In genomic region chr16:15672127-15672513, GRCh38 we compare ENCODE assay signal across 8 cellular contexts. TPM values are rescaled to one million over a fixed set of nuclear protein-coding genes. Genes with fewer than 3 reads are reported as not detected.
DNase-seq lines count a peak whose midpoint lies in the region; ATAC-seq and TF ChIP-seq lines count a peak whose summit lies in the region.
"Not testable (repeated sequence)": the region's sequence is repeated elsewhere in the genome, so short reads cannot be mapped to it uniquely, and the experiment has no call there.

No MANE protein-coding gene starts in this region.

- H3K4me1 ChIP-seq in GM23338 (ENCODE audit: insufficient read depth), result not testable (repeated sequence)
- H3K4me1 ChIP-seq in right atrium auricular region, result peaks cover 0 to 24% of the 10 kb centered on the region in 2 donors
- peaks cover 9 to 49% (median 22%) of the 10 kb centered on the region in 6 donors for H3K4me1 ChIP-seq in spleen
- H3K4me1 ChIP-seq in vagina, result peaks cover 34% of the 10 kb centered on the region

- not testable (repeated sequence) for H3K36me3 ChIP-seq in GM23338 (ENCODE audit: insufficient read depth)
- H3K36me3 ChIP-seq in right atrium auricular region (peaks cover 23% of the 10 kb centered on the region), spleen (peaks cover 2 to 96% (median 49%) of the 10 kb centered on the region in 6 donors), vagina (peaks cover 0 to 25% of the 10 kb centered on the region in 2 donors)

- not testable (repeated sequence) for H3K27ac Mint-ChIP-seq in GM23338
- H3K27ac Mint-ChIP-seq in T-helper 17 cell (peak overlapping the region; percentile 98), naive B cell (peak overlapping the region; percentile 91 to 99 (median 96))
- H3K27ac Mint-ChIP-seq in activated naive CD4-positive, alpha-beta T cell treated with anti-CD3 and anti-CD28 coated beads, Interleukin-2, amount 50 U/mL, for 72 hours, result peak overlapping the region; percentile 75 to 95

- not testable (repeated sequence) for H3K79me2 ChIP-seq in GM23338 (replicated peaks; ENCODE audit: insufficient read depth)

- H3K9me2 ChIP-seq in GM23338 (ENCODE audit: insufficient read depth), result not testable (repeated sequence)

- not testable (repeated sequence) for H2AFZ ChIP-seq in GM23338

- not testable (repeated sequence) for H3K4me3 Mint-ChIP-seq in GM23338
- H3K4me3 Mint-ChIP-seq in T-helper 17 cell, result peak overlapping the region; percentile 83
- H3K4me3 Mint-ChIP-seq in naive B cell, result peak overlapping the region in 4 of 8 donors; percentile 12 to 85 (median 28)

- H3K36me3 Mint-ChIP-seq in GM23338 (ENCODE audit: low read depth) (peaks cover 21% of the 10 kb centered on the region), naive B cell (peaks cover 4 to 13% of the 10 kb centered on the region in 2 donors)
- H3K36me3 Mint-ChIP-seq in T-helper 17 cell (ENCODE audit: low read depth), result not testable (repeated sequence)
- peaks cover 5 to 21% of the 10 kb centered on the region in 2 donors for H3K36me3 Mint-ChIP-seq in activated naive CD4-positive, alpha-beta T cell treated with anti-CD3 and anti-CD28 coated beads, Interleukin-2, amount 50 U/mL, for 72 hours

- not testable (repeated sequence) for TF ChIP-seq CTCF in GM23338 (conservative IDR thresholded peaks at IDR 0.05; ENCODE audit: low read depth in 2 of 2); coronary artery (IDR thresholded peaks at IDR 0.05); right atrium auricular region (IDR thresholded peaks at IDR 0.05); spleen (IDR thresholded peaks at IDR 0.05 in 8 of 11, conservative IDR thresholded peaks at IDR 0.05 in 3 of 11); vagina (IDR thresholded peaks at IDR 0.05)

- TF ChIP-seq POLR2A in spleen (IDR thresholded peaks at IDR 0.05); vagina (IDR thresholded peaks at IDR 0.05): not testable (repeated sequence)

- H3K27ac ChIP-seq in GM23338 (ENCODE audit: low read depth), result peak overlapping the region; percentile 84; the same call in 1 of the 2 replicates
- peak overlapping the region; percentile 50 to 84 for H3K27ac ChIP-seq in coronary artery
- H3K27ac ChIP-seq in right atrium auricular region, result peak overlapping the region; percentile 86 to 87
- peak overlapping the region; percentile 72 to 95 (median 92) for H3K27ac ChIP-seq in spleen
- H3K27ac ChIP-seq in vagina, result peak overlapping the region; percentile 94

- 76 to 92% (median 83%) methylated on average over 10 of the region's 10 CpGs for WGBS in spleen, 5 donors

- H3K9me3 Mint-ChIP-seq in GM23338; activated naive CD4-positive, alpha-beta T cell treated with anti-CD3 and anti-CD28 coated beads, Interleukin-2, amount 50 U/mL, for 72 hours; naive B cell: not testable (repeated sequence)

- not testable (repeated sequence) for H3F3A ChIP-seq in GM23338 (replicated peaks; ENCODE audit: low read depth)

- ATAC-seq in GM23338; naive B cell (ENCODE audit: low read depth in 2 of 2): not testable (repeated sequence)
- ATAC-seq in T-helper 17 cell, result peak; percentile 3
- ATAC-seq in activated naive CD4-positive, alpha-beta T cell treated with anti-CD3 and anti-CD28 coated beads, Interleukin-2, amount 50 U/mL, for 72 hours, result peak; percentile 5 to 11

- not testable (repeated sequence) for H3K9me3 ChIP-seq in T-helper 17 cell (ENCODE audit: control insufficient read depth, low read length, poor library complexity, severe bottlenecking); right atrium auricular region; spleen; vagina

- intact Hi-C loops in spleen (cut with DNase I; ENCODE audit: low total_unique reads); vagina (cut with DNase I): not testable (repeated sequence)

- not testable (repeated sequence) for H3K4me1 Mint-ChIP-seq in GM23338
- H3K4me1 Mint-ChIP-seq in T-helper 17 cell (peaks cover 39% of the 10 kb centered on the region), naive B cell (peaks cover 17 to 43% (median 29%) of the 10 kb centered on the region in 3 donors)

- H3K4me2 ChIP-seq in GM23338, result not testable (repeated sequence)

- H4K20me1 ChIP-seq in GM23338 (replicated peaks; ENCODE audit: insufficient read depth), result not testable (repeated sequence)

- H3K27me3 ChIP-seq in GM23338 (ENCODE audit: insufficient read depth); right atrium auricular region; spleen (replicated peaks in 1 of 7); vagina: not testable (repeated sequence)

- not testable (repeated sequence) for H3K27me3 Mint-ChIP-seq in GM23338 (ENCODE audit: insufficient read depth, low read depth, poor library complexity); T-helper 17 cell; naive B cell

- DNase-seq in GM23338 (ENCODE audit: low spot score); T-helper 17 cell; activated naive CD4-positive, alpha-beta T cell treated with anti-CD3 and anti-CD28 coated beads, Interleukin-2, amount 50 U/mL, for 72 hours (ENCODE audit: low spot score in 2 of 2); coronary artery (ENCODE audit: low spot score); right atrium auricular region (ENCODE audit: low spot score); naive B cell; spleen; vagina (ENCODE audit: extremely low spot score in 2 of 2): not testable (repeated sequence)

- not testable (repeated sequence) for H3K4me3 ChIP-seq in GM23338, vagina
- H3K4me3 ChIP-seq in coronary artery, result peak overlapping the region; percentile 34
- peak overlapping the region in 1 of 2 donors; percentile 10 for H3K4me3 ChIP-seq in right atrium auricular region
- H3K4me3 ChIP-seq in spleen, result peak overlapping the region in 1 of 8 donors; percentile 51

RNA-seq across cellular contexts. Expression of gene NDE1, which starts 22.1 kb away (rescaled TPM):
- total RNA-seq in GM23338 (2014; rRNA removed; shearing (Covaris generic)), result 22.9 and 28.7 TPM in 2 replicates
- polyA plus RNA-seq in GM23338 (2016; fragmentation: Nextera tagmentation; extraction: Ambion mirVana) (11.1 and 13.0 TPM in 2 replicates), naive B cell (ENCODE audit: low read depth in 6 of 6) (10 to 100 TPM; 12.8 to 65.6 (median 38.0) TPM), spleen (10 to 100 TPM in 2 of 3 donors, 1 to 10 TPM in 1; 8.7 to 20.0 (median 10.6) TPM)
- total RNA-seq in T-helper 17 cell (100 to 1,000 TPM; 122 to 123 TPM), right atrium auricular region (10 to 100 TPM; 12.5 to 18.6 TPM), spleen (10 to 100 TPM; 52.6 to 69.6 (median 60.6) TPM), vagina (55.0 TPM)
- total RNA-seq in activated naive CD4-positive, alpha-beta T cell treated with anti-CD3 and anti-CD28 coated beads, Interleukin-2, amount 50 U/mL, for 72 hours, result 100 to 1,000 TPM; 114 to 196 TPM

RNA-seq across cellular contexts. Expression of gene MARF1, which starts 29.2 kb away (rescaled TPM):
- total RNA-seq in GM23338 (2014; rRNA removed; shearing (Covaris generic)), result 11.0 and 16.0 TPM in 2 replicates
- polyA plus RNA-seq in GM23338 (2016; fragmentation: Nextera tagmentation; extraction: Ambion mirVana) (7.0 and 8.3 TPM in 2 replicates), naive B cell (ENCODE audit: low read depth in 6 of 6) (10 to 100 TPM; 28.6 to 54.3 (median 34.5) TPM), spleen (10 to 100 TPM; 24.0 to 33.9 (median 33.8) TPM)
- total RNA-seq in T-helper 17 cell (100 to 1,000 TPM; 159 to 164 TPM), right atrium auricular region (10 to 100 TPM; 17.1 to 24.8 TPM), spleen (100 to 1,000 TPM in 5 of 7 donors, 10 to 100 TPM in 2; 79.4 to 169 (median 134) TPM), vagina (39.0 TPM)
- total RNA-seq in activated naive CD4-positive, alpha-beta T cell treated with anti-CD3 and anti-CD28 coated beads, Interleukin-2, amount 50 U/mL, for 72 hours, result 100 to 1,000 TPM in 1 of 2 donors, 10 to 100 TPM in 1; 70.8 to 134 TPM
